In the genomic region with DNA sequence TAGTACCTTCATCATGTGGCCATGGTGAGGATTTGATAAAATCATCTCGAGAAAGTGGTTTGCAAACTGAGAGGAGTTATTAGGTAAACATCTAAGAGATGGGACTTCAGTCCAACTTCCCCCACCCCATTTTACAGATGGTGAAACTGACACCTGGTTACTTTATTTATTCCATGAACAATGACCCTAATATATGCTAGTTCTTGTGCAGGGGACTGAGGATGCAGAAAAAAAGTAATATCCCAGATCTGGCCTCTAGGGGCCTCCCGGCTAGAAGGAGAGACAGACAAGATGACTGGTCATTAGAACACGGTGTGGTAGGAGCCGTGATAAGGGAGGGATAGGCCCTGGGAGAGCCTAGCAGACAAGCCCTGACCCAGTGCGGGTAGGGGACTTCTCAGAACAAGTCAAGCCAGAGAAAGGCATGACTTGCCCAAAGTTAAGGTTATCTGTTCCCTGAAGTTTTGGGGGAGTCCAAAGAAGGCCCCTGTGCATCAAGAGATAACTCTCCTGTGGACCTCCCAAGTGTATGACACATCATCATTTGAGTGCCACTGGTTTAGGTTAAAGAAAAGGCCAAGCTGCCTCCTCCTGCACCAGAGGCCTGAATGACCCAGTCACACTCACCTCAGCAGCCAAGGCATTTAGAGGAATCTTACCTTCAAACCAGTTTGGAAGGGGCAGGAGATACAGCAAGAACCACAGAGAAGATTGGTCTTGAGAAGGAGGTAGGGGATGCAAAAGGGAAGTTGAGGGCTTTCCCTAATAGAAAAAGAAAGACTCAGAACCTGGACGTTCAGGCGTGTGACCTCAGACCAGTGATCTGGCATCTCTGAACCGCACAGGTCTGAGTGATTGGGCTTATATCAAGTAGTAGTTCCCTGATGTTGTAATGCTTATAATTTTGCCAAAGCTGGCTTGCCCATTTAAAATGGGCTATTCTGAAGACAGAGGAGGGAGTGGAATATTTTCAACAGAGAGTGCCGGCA, we compare ENCODE assay signal across 9 cellular contexts. TPM values are rescaled to one million over a fixed set of nuclear protein-coding genes. Genes with fewer than 3 reads are reported as not detected.
DNase-seq lines count a peak whose midpoint lies in the region; ATAC-seq and TF ChIP-seq lines count a peak whose summit lies in the region.
"Had no signal": no experiment of that assay in that cellular context is flagged by ENCODE, and none has a peak within 500 bp of the region (broad histone marks: within the 10 kb centered on the region; RNA-seq: fewer than 3 reads in every experiment).

No MANE protein-coding gene starts in this region.

- H3K9me3 ChIP-seq in WERI-Rb-1 (ENCODE audit: severe bottlenecking) (no peaks in the 10 kb centered on the region), suprapubic skin (no peaks in the 10 kb centered on the region)
- H3K9me3 ChIP-seq: neutrophil had no signal

- peak; percentile 34 for ATAC-seq in HG03442 (IDR thresholded peaks at IDR 0.05; ENCODE audit: unreplicated experiment)
- no peak for ATAC-seq in GM19467 (IDR thresholded peaks at IDR 0.05; ENCODE audit: unreplicated experiment)

- WGBS in suprapubic skin = 59% methylated on average over 9 of the region's 9 CpGs

- DNase-seq in Daoy (ENCODE audit: low read depth) (peak; percentile 62), WERI-Rb-1 (peak; percentile 26), hepatic stellate cell (ENCODE audit: low spot score) (peak; percentile 42), suprapubic skin (ENCODE audit: low spot score in 2 of 2) (peak in 1 of 2 donors; percentile 30), NCI-H1048 (lab: John Stamatoyannopoulos, UW) (no peak)
- DNase-seq in stimulated activated CD4-positive, alpha-beta T cell treated with anti-CD3 and anti-CD28 coated beads, Interleukin-15, amount 100 ng/mL, for 24 hours = no peak

- no peak for TF ChIP-seq EP300 in suprapubic skin (IDR thresholded peaks at IDR 0.05)

- H3K4me1 ChIP-seq in suprapubic skin = peaks cover 13% of the 10 kb centered on the region

- H3K27me3 ChIP-seq in WERI-Rb-1 (ENCODE audit: insufficient read depth, low read depth, severe bottlenecking) (peaks cover 27% of the 10 kb centered on the region), suprapubic skin (peaks cover 5% of the 10 kb centered on the region)

- no peak for TF ChIP-seq POLR2A in suprapubic skin (IDR thresholded peaks at IDR 0.05)

- H3K27ac ChIP-seq in WERI-Rb-1 (no peak overlapping the region), suprapubic skin (no peak overlapping the region)
- H3K27ac ChIP-seq: neutrophil had no signal

- H3K4me3 ChIP-seq in WERI-Rb-1 (ENCODE audit: low read depth, low read length) (no peak overlapping the region), suprapubic skin (peak overlapping the region; percentile 39)

- H3K36me3 ChIP-seq in WERI-Rb-1 (no peaks in the 10 kb centered on the region), suprapubic skin (no peaks in the 10 kb centered on the region)
- H3K36me3 ChIP-seq: neutrophil had no signal

- peak; percentile 46 for TF ChIP-seq CTCF in WERI-Rb-1 (IDR thresholded peaks at IDR 0.05; ENCODE audit: low read depth, low read length)
- TF ChIP-seq CTCF in suprapubic skin (IDR thresholded peaks at IDR 0.05) = peak in 1 of 2 donors; percentile 19

RNA-seq across cellular contexts. Expression of a gene that starts 1.6 kb away (rescaled TPM):
- total RNA-seq in Daoy (2014; rRNA removed; shearing (Covaris generic)) = 0.51 and 0.89 TPM in 2 replicates
- total RNA-seq in suprapubic skin = 1 to 10 TPM; 2.1 to 5.2 (median 3.4) TPM

Comparison
In these comparisons a context has a peak if more than half of its experiments do, and no peak if none do; other contexts are left out.
1. DNase-seq: peak in Daoy (single experiment), WERI-Rb-1 (single experiment) and hepatic stellate cell (single experiment); none in NCI-H1048 (single experiment) and stimulated activated CD4-positive, alpha-beta T cell treated with anti-CD3 and anti-CD28 coated beads, Interleukin-15, amount 100 ng/mL, for 24 hours (single experiment).